Comparison of ENCODE assay signal across 1 cellular context in genomic region chr10:50275650-50276235, GRCh38.
TF ChIP-seq lines count a peak whose summit lies in the region.

No MANE protein-coding gene starts in this region.

TF ChIP-seq in K562, 482 proteins besides CTCF, POLR2A, EP300 and RAD21 (continued from another document and continues in another):
- TF ChIP-seq ZNF280A (IDR thresholded peaks at IDR 0.05; ENCODE audit: low read depth, partially characterized antibody) (no peak), ELK3 (CRISPR knock-in tag; IDR thresholded peaks at IDR 0.05) (no peak), HES1 (IDR thresholded peaks at IDR 0.05; ENCODE audit: low read depth) (no peak), TRIM28 (IDR thresholded peaks at IDR 0.05) (0 out of 2 replicates have a peak, but pooled peaks have one; percentile 17), E2F3 (CRISPR knock-in tag; IDR thresholded peaks at IDR 0.05) (no peak), E2F1 (CRISPR knock-in tag; IDR thresholded peaks at IDR 0.05) (0 out of 2 replicates have a peak, but pooled peaks have one; percentile 20), MBD1 (CRISPR knock-in tag; IDR thresholded peaks at IDR 0.05) (no peak), ARID2 (IDR thresholded peaks at IDR 0.05) (peak; percentile 87), SMARCC2 (IDR thresholded peaks at IDR 0.05; ENCODE audit: low read depth) (peak; percentile 85), MEIS2 (IDR thresholded peaks at IDR 0.05; ENCODE audit: partially characterized antibody) (peak; percentile 95), HNRNPUL1 (IDR thresholded peaks at IDR 0.05; ENCODE audit: low read length) (no peak), ZNF707 (CRISPR knock-in tag; conservative IDR thresholded peaks at IDR 0.05) (no peak), ZBTB2 (IDR thresholded peaks at IDR 0.05) (peak; percentile 19; the same call in 1 of the 2 replicates), NBN (IDR thresholded peaks at IDR 0.05; ENCODE audit: low read depth) (no peak), ZBTB12 (CRISPR knock-in tag; IDR thresholded peaks at IDR 0.05) (no peak), HNRNPK (IDR thresholded peaks at IDR 0.05; ENCODE audit: low read depth, low read length, poor library complexity, severe bottlenecking) (no peak), SIX5 (IDR thresholded peaks at IDR 0.05; ENCODE audit: borderline replicate concordance in 1 of 2, insufficient read depth in 1 of 2, low read depth in 1 of 2, low read length in 2 of 2) (no peak), PRPF4 (IDR thresholded peaks at IDR 0.05; ENCODE audit: insufficient read depth, low read depth, low read length, poor library complexity, severe bottlenecking) (no peak), ZNF507 (tag; conservative IDR thresholded peaks at IDR 0.05) (no peak), POLR2G (IDR thresholded peaks at IDR 0.05; ENCODE audit: low read depth, low read length) (no peak), DIDO1 (tag; IDR thresholded peaks at IDR 0.05; ENCODE audit: low read depth) (no peak), HINFP (tag; conservative IDR thresholded peaks at IDR 0.05; ENCODE audit: low read depth) (no peak), HNRNPLL (IDR thresholded peaks at IDR 0.05; ENCODE audit: low read depth, low read length, poor library complexity, severe bottlenecking) (no peak), MGA (IDR thresholded peaks at IDR 0.05) (no peak; the same call in 1 of the 2 replicates)
